ENCODE assay signal across 26 cellular contexts in the genomic region with DNA sequence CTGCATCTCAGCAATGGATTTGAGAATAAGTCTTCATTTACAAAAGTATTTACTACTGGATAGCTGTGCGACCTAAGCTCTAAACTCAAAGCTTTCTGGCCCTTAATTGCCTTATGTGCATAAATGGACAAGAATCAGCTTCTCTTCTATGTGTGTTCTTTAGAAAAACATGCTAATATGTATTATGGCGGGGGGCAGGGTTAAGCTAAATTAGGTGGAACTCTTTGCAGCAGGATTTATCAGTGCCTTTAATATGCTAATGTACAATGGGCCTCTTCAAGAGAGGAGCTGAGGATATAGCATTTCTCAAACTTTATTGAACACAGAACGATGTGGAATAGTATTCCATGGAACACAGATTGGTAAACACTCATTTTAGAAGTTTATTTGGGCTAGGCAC. TPM values are rescaled to one million over a fixed set of nuclear protein-coding genes. Genes with fewer than 3 reads are reported as not detected.
DNase-seq lines count a peak whose midpoint lies in the region; ATAC-seq and TF ChIP-seq lines count a peak whose summit lies in the region.
"Had no signal": no experiment of that assay in that cellular context is flagged by ENCODE, and none has a peak within 500 bp of the region (broad histone marks: within the 10 kb centered on the region; RNA-seq: fewer than 3 reads in every experiment).

No MANE protein-coding gene starts in this region.

- no peaks in the 10 kb centered on the region for H3K27me3 Mint-ChIP-seq in osteocyte (ENCODE audit: unreplicated experiment)
- H3K27me3 Mint-ChIP-seq: CD8-positive, alpha-beta memory T cell had no signal

- H3K36me3 ChIP-seq in cardiac muscle cell (no peaks in the 10 kb centered on the region), heart right ventricle (no peaks in the 10 kb centered on the region), esophagus squamous epithelium (no peaks in the 10 kb centered on the region), sigmoid colon (no peaks in the 10 kb centered on the region), transverse colon (no peaks in the 10 kb centered on the region)
- H3K36me3 ChIP-seq: BE2C had no signal

- no peaks in the 10 kb centered on the region for H3K4me1 ChIP-seq in cardiac muscle cell (ENCODE audit: low read depth)
- peaks cover 0 to 16% (median 10%) of the 10 kb centered on the region in 9 donors for H3K4me1 ChIP-seq in heart right ventricle
- H3K4me1 ChIP-seq in esophagus squamous epithelium, result peaks cover 0 to 37% (median 17%) of the 10 kb centered on the region in 3 donors
- peaks cover 0 to 34% (median 17%) of the 10 kb centered on the region in 4 donors for H3K4me1 ChIP-seq in sigmoid colon
- peaks cover 0 to 25% (median 6%) of the 10 kb centered on the region in 4 donors for H3K4me1 ChIP-seq in transverse colon
- H3K4me1 ChIP-seq: BE2C had no signal

- no peak overlapping the region for H3K27ac Mint-ChIP-seq in osteocyte (ENCODE audit: unreplicated experiment)
- H3K27ac Mint-ChIP-seq: CD14-positive monocyte; CD8-positive, alpha-beta memory T cell; GM23338; IgD-negative memory B cell had no signal

- peak overlapping the region; percentile 5 for H3K27ac ChIP-seq in cardiac muscle cell
- H3K27ac ChIP-seq in heart right ventricle, result peak overlapping the region in 4 of 10 donors; percentile 4 to 55 (median 26)
- peak overlapping the region in 3 of 4 donors; percentile 37 to 75 (median 64) for H3K27ac ChIP-seq in esophagus squamous epithelium
- peak overlapping the region; percentile 70 to 83 (median 78) for H3K27ac ChIP-seq in sigmoid colon
- peak overlapping the region; percentile 22 to 66 (median 50) for H3K27ac ChIP-seq in transverse colon
- H3K27ac ChIP-seq: 22Rv1, HL-60 had no signal

- ATAC-seq in heart right ventricle (no peak), HG02798 (IDR thresholded peaks at IDR 0.05; ENCODE audit: poor library complexity, unreplicated experiment) (no peak), GM18873 (IDR thresholded peaks at IDR 0.05; ENCODE audit: low FRiP score, unreplicated experiment) (no peak)
- ATAC-seq: GM23338 had no signal

- no peaks in the 10 kb centered on the region for H3K27me3 ChIP-seq in cardiac muscle cell
- no peaks in the 10 kb centered on the region for H3K27me3 ChIP-seq in heart right ventricle
- H3K27me3 ChIP-seq in esophagus squamous epithelium, result no peaks in the 10 kb centered on the region
- H3K27me3 ChIP-seq in sigmoid colon, result no peaks in the 10 kb centered on the region
- no peaks in the 10 kb centered on the region for H3K27me3 ChIP-seq in transverse colon
- H3K27me3 ChIP-seq: BE2C had no signal

- TF ChIP-seq EP300 in sigmoid colon (IDR thresholded peaks at IDR 0.05) (no peak), transverse colon (IDR thresholded peaks at IDR 0.05; ENCODE audit: low read depth) (no peak)

- H3K4me1 Mint-ChIP-seq in osteocyte (ENCODE audit: unreplicated experiment), result peaks cover 15% of the 10 kb centered on the region
- H3K4me1 Mint-ChIP-seq: GM23338, H9 had no signal

- no peak overlapping the region for H3K4me3 ChIP-seq in cardiac muscle cell
- H3K4me3 ChIP-seq in heart right ventricle, result no peak overlapping the region
- H3K4me3 ChIP-seq in esophagus squamous epithelium, result no peak overlapping the region
- no peak overlapping the region for H3K4me3 ChIP-seq in sigmoid colon
- no peak overlapping the region for H3K4me3 ChIP-seq in transverse colon
- H3K4me3 ChIP-seq: GM23338 had no signal

- intact Hi-C loops in heart right ventricle (cut with DNase I), result no loop called here
- intact Hi-C loops in esophagus squamous epithelium (cut with DNase I), result no loop called here
- intact Hi-C loops in sigmoid colon (cut with DNase I), result loop anchor here (5.0 kb wide), 1 partner anchor 122 kb away; no protein-coding TSS in a partner anchor
- intact Hi-C loops in transverse colon (cut with DNase I; ENCODE audit: low total_unique reads), result no loop called here

- TF ChIP-seq POLR2A in esophagus squamous epithelium (IDR thresholded peaks at IDR 0.05), result no peak
- no peak for TF ChIP-seq POLR2A in sigmoid colon (IDR thresholded peaks at IDR 0.05)
- TF ChIP-seq POLR2A in transverse colon (IDR thresholded peaks at IDR 0.05), result no peak

- no peaks in the 10 kb centered on the region for H3K9me3 Mint-ChIP-seq in osteocyte (ENCODE audit: unreplicated experiment)
- H3K9me3 Mint-ChIP-seq: CD14-positive monocyte; CD8-positive, alpha-beta memory T cell; GM23338; H9; IgD-negative memory B cell had no signal

- in situ Hi-C loops in transverse colon (cut with MboI; ENCODE audit: low pct_ligation_motif_present in 1 of 4, low pct_unique_long_range_greater_than_20kb in 1 of 4, low sequenced_read_pairs in 3 of 4), result no loop called here

- TF ChIP-seq CTCF in cardiac muscle cell (IDR thresholded peaks at IDR 0.05; ENCODE audit: low read depth, low read length), result no peak
- no peak for TF ChIP-seq CTCF in heart right ventricle (IDR thresholded peaks at IDR 0.05)
- TF ChIP-seq CTCF in esophagus squamous epithelium (IDR thresholded peaks at IDR 0.05), result no peak
- no peak for TF ChIP-seq CTCF in sigmoid colon (IDR thresholded peaks at IDR 0.05)
- TF ChIP-seq CTCF in transverse colon (IDR thresholded peaks at IDR 0.05), result no peak
- TF ChIP-seq CTCF in osteocyte (IDR thresholded peaks at IDR 0.05), result no peak

- DNase-seq in cardiac muscle cell (ENCODE audit: low read depth in 1 of 2, low spot score in 1 of 2), result no peak
- DNase-seq in heart right ventricle, result no peak
- no peak for DNase-seq in esophagus squamous epithelium (lab: John Stamatoyannopoulos, UW)
- DNase-seq in sigmoid colon, result no peak
- no peak for DNase-seq in transverse colon
- no peak for DNase-seq in osteocyte (ENCODE audit: extremely low spot score, unreplicated experiment)
- DNase-seq: Calu3; CD8-positive, alpha-beta memory T cell; DMS153; NCI-H1048; NCI-H1417; NCI-H2029 treated with DMSO at 0.1 percent for 48 hours; NCI-H2171; NCI-H226; NCI-H510A; RPMI8226 had no signal

- no peaks in the 10 kb centered on the region for H3K9me3 ChIP-seq in cardiac muscle cell (ENCODE audit: low read depth)
- H3K9me3 ChIP-seq in heart right ventricle, result no peaks in the 10 kb centered on the region
- no peaks in the 10 kb centered on the region for H3K9me3 ChIP-seq in esophagus squamous epithelium
- no peaks in the 10 kb centered on the region for H3K9me3 ChIP-seq in sigmoid colon
- H3K9me3 ChIP-seq in transverse colon, result no peaks in the 10 kb centered on the region
- H3K9me3 ChIP-seq: BE2C had no signal

- 94 to 99% methylated on average over 3 of the region's 3 CpGs for WGBS in heart right ventricle, 2 donors
- WGBS in esophagus squamous epithelium, 2 donors, result 94 to 95% methylated on average over 3 of the region's 3 CpGs
- WGBS in sigmoid colon, 2 donors, result 90 to 93% methylated on average over 3 of the region's 3 CpGs
- 83 to 92% methylated on average over 3 of the region's 3 CpGs for WGBS in transverse colon (ENCODE audit: low coverage in 1 of 2), 2 donors

- no peak overlapping the region for H3K4me3 Mint-ChIP-seq in osteocyte (ENCODE audit: unreplicated experiment)
- H3K4me3 Mint-ChIP-seq: CD14-positive monocyte; CD8-positive, alpha-beta memory T cell; GM23338; H9; IgD-negative memory B cell had no signal

- H3K36me3 Mint-ChIP-seq in osteocyte (ENCODE audit: unreplicated experiment), result no peaks in the 10 kb centered on the region
- H3K36me3 Mint-ChIP-seq: CD14-positive monocyte, IgD-negative memory B cell had no signal

RNA-seq across cellular contexts. Expression of gene NIPAL4, which starts 10.0 kb away (rescaled TPM):
- total RNA-seq in cardiac muscle cell (0.18 and 0.36 TPM in 2 replicates), heart right ventricle (under 1 TPM in 1 of 10 donors, not detected in 9; 0.09 TPM), esophagus squamous epithelium (10 to 100 TPM; 13.2 to 33.7 (median 17.8) TPM), sigmoid colon (1 to 10 TPM; 2.8 to 5.1 (median 4.9) TPM), transverse colon (under 1 TPM in 2 of 4 donors, not detected in 2; 0.48 to 0.82 TPM), osteocyte (2.3 and 2.4 TPM in 2 replicates)
- polyA plus RNA-seq in cardiac muscle cell (0.17 and 0.37 TPM in 2 replicates), heart right ventricle (under 1 TPM in 1 of 2 donors, not detected in 1; 0.20 TPM), sigmoid colon (1 to 10 TPM in 1 of 3 donors, not detected in 2; 1.3 TPM)
- total RNA-seq: H9, SK-MEL-5 had no signal
- polyA plus RNA-seq: CD8-positive, alpha-beta memory T cell; GM23338 had no signal
